In genomic region chrX:101659601-101660063, GRCh38 we compare ENCODE assay signal across 8 cellular contexts. TPM values are rescaled to one million over a fixed set of nuclear protein-coding genes. Genes with fewer than 3 reads are reported as not detected.
DNase-seq lines count a peak whose midpoint lies in the region; ATAC-seq and FAIRE-seq lines count a peak whose summit lies in the region.

ARMCX2 (minus strand) TSS chrX:101659850; CDS start chrX:101657588, 2,262 bp downstream.

- H3K4me3 Mint-ChIP-seq in activated T-cell treated with anti-CD3 and anti-CD28 coated beads, Interleukin-2, amount 50 U/mL, for 72 hours, result peak within 1 kb of the TSS; percentile 83 to 87
- peak within 1 kb of the TSS; percentile 74 for H3K4me3 Mint-ChIP-seq in natural killer cell treated with Interleukin-12 subunit alpha and Interleukin-12 subunit beta and Interleukin-15 and Interleukin-18, amount 100 ng/mL, for 72 hours

- no peaks in the 10 kb centered on the region for H3K36me3 Mint-ChIP-seq in activated T-cell treated with anti-CD3 and anti-CD28 coated beads, Interleukin-2, amount 50 U/mL, for 72 hours (ENCODE audit: insufficient read depth in 2 of 2)
- no peaks in the 10 kb centered on the region for H3K36me3 Mint-ChIP-seq in natural killer cell treated with Interleukin-12 subunit alpha and Interleukin-12 subunit beta and Interleukin-15 and Interleukin-18, amount 100 ng/mL, for 72 hours

- ATAC-seq in GM19035 (IDR thresholded peaks at IDR 0.05; ENCODE audit: unreplicated experiment) (peak; percentile 76), aorta (ENCODE audit: low FRiP score) (peak; percentile 86)
- ATAC-seq in activated T-cell treated with anti-CD3 and anti-CD28 coated beads, Interleukin-2, amount 50 U/mL, for 72 hours (replicated peaks in 1 of 2), result peak; percentile 60 to 63
- ATAC-seq in natural killer cell treated with Interleukin-12 subunit alpha and Interleukin-12 subunit beta and Interleukin-15 and Interleukin-18, amount 100 ng/mL, for 72 hours, result no peak

- H3K4me3 ChIP-seq in MG63 (peak within 1 kb of the TSS; percentile 47), aorta (ENCODE audit: low read length in 2 of 2) (peak within 1 kb of the TSS; percentile 52 to 68)

- DNase-seq in Ammon's horn (ENCODE audit: low spot score) (peak; percentile 87), MG63 (peak; percentile 15), frontal cortex (ENCODE audit: low spot score in 2 of 2) (peak; percentile 50 to 66), aorta (peak; percentile 79 to 85)
- peak; percentile 15 to 44 for DNase-seq in activated T-cell treated with anti-CD3 and anti-CD28 coated beads, Interleukin-2, amount 50 U/mL, for 72 hours
- DNase-seq in natural killer cell treated with Interleukin-12 subunit alpha and Interleukin-12 subunit beta and Interleukin-15 and Interleukin-18, amount 100 ng/mL, for 72 hours (ENCODE audit: low spot score), result no peak
- DNase-seq in activated CD4-positive, CD25-positive, alpha-beta regulatory T cell (lab: John Stamatoyannopoulos, UW), result no peak

- H3K9me3 ChIP-seq in MG63 (no peaks in the 10 kb centered on the region), aorta (ENCODE audit: control insufficient read depth, low read length) (no peaks in the 10 kb centered on the region)

- no peaks in the 10 kb centered on the region for H3K4me1 ChIP-seq in aorta (ENCODE audit: control insufficient read depth in 1 of 2, insufficient read depth in 2 of 2, low read length in 2 of 2)

- peak within 1 kb of the TSS in 1 of 2 donors; percentile 23 for H3K27ac ChIP-seq in aorta (ENCODE audit: low read depth in 1 of 2, low read length in 2 of 2)

- FAIRE-seq in frontal cortex (lab: Jason Lieb, UNC), result no peak

- peaks cover 8% of the 10 kb centered on the region for H3K4me1 Mint-ChIP-seq in activated T-cell treated with anti-CD3 and anti-CD28 coated beads, Interleukin-2, amount 50 U/mL, for 72 hours (ENCODE audit: low read depth)
- H3K4me1 Mint-ChIP-seq in natural killer cell treated with Interleukin-12 subunit alpha and Interleukin-12 subunit beta and Interleukin-15 and Interleukin-18, amount 100 ng/mL, for 72 hours (ENCODE audit: low read depth in 2 of 2), result peaks cover 0 to 10% of the 10 kb centered on the region in 2 donors

- no peaks in the 10 kb centered on the region for H3K9me3 Mint-ChIP-seq in activated T-cell treated with anti-CD3 and anti-CD28 coated beads, Interleukin-2, amount 50 U/mL, for 72 hours
- H3K9me3 Mint-ChIP-seq in natural killer cell treated with Interleukin-12 subunit alpha and Interleukin-12 subunit beta and Interleukin-15 and Interleukin-18, amount 100 ng/mL, for 72 hours, result no peaks in the 10 kb centered on the region

- H3K36me3 ChIP-seq in MG63 (no peaks in the 10 kb centered on the region), aorta (ENCODE audit: control insufficient read depth in 1 of 2, insufficient read depth in 2 of 2, low read length in 1 of 2) (no peaks in the 10 kb centered on the region)

- no peaks in the 10 kb centered on the region for H3K27me3 ChIP-seq in MG63
- no peaks in the 10 kb centered on the region for H3K27me3 ChIP-seq in aorta (ENCODE audit: control insufficient read depth in 1 of 2, insufficient read depth in 2 of 2, low read length in 1 of 2)

- H3K27me3 Mint-ChIP-seq in activated T-cell treated with anti-CD3 and anti-CD28 coated beads, Interleukin-2, amount 50 U/mL, for 72 hours (ENCODE audit: low read depth), result peaks cover 38% of the 10 kb centered on the region
- H3K27me3 Mint-ChIP-seq in natural killer cell treated with Interleukin-12 subunit alpha and Interleukin-12 subunit beta and Interleukin-15 and Interleukin-18, amount 100 ng/mL, for 72 hours, result peaks cover 13 to 30% of the 10 kb centered on the region in 2 donors

- intact Hi-C loops in aorta (cut with DNase I), result loop anchor here in 1 of 2 donors (5.0 kb wide), 1 partner anchor 107 kb away; the partner anchor contains the start of gene ARMCX1

- WGBS in aorta, 2 donors, result 1 to 30% methylated on average over 22 of the region's 22 CpGs

- H3K27ac Mint-ChIP-seq in activated T-cell treated with anti-CD3 and anti-CD28 coated beads, Interleukin-2, amount 50 U/mL, for 72 hours, result peak within 1 kb of the TSS; percentile 33
- peak within 1 kb of the TSS in 1 of 2 donors; percentile 61 for H3K27ac Mint-ChIP-seq in natural killer cell treated with Interleukin-12 subunit alpha and Interleukin-12 subunit beta and Interleukin-15 and Interleukin-18, amount 100 ng/mL, for 72 hours

RNA-seq across cellular contexts. Expression of gene ARMCX2, which starts in this region (rescaled TPM):
- total RNA-seq in MG63 (2014; rRNA removed; shearing (Covaris generic); ENCODE audit: low replicate concordance), result 23.7 and 38.1 TPM in 2 replicates
- 10 to 100 TPM in 1 of 2 donors, 1 to 10 TPM in 1; 10.0 to 23.8 TPM for total RNA-seq in activated T-cell treated with anti-CD3 and anti-CD28 coated beads, Interleukin-2, amount 50 U/mL, for 72 hours
- total RNA-seq in frontal cortex (57.1 TPM), aorta (10 to 100 TPM; 36.3 to 65.4 TPM)
- total RNA-seq in natural killer cell treated with Interleukin-12 subunit alpha and Interleukin-12 subunit beta and Interleukin-15 and Interleukin-18, amount 100 ng/mL, for 72 hours, result 1 to 10 TPM; 4.3 to 5.7 TPM
- 10 to 100 TPM; 10.0 to 42.5 TPM for polyA plus RNA-seq in aorta

Comparison
In these comparisons a context has a peak if more than half of its experiments do, and no peak if none do; other contexts are left out.
1. DNase-seq: peak in Ammon's horn (single experiment), MG63 (single experiment), activated T-cell treated with anti-CD3 and anti-CD28 coated beads, Interleukin-2, amount 50 U/mL, for 72 hours (2 of 2), frontal cortex (2 of 2) and aorta (2 of 2); none in natural killer cell treated with Interleukin-12 subunit alpha and Interleukin-12 subunit beta and Interleukin-15 and Interleukin-18, amount 100 ng/mL, for 72 hours (single experiment) and activated CD4-positive, CD25-positive, alpha-beta regulatory T cell (0 of 4).
2. ATAC-seq: peak in GM19035 (single experiment), activated T-cell treated with anti-CD3 and anti-CD28 coated beads, Interleukin-2, amount 50 U/mL, for 72 hours (2 of 2) and aorta (single experiment); none in natural killer cell treated with Interleukin-12 subunit alpha and Interleukin-12 subunit beta and Interleukin-15 and Interleukin-18, amount 100 ng/mL, for 72 hours (0 of 2).